In genomic region chr5:55597014-55597981, GRCh38 we compare ENCODE assay signal across 9 cellular contexts.
DNase-seq lines count a peak whose midpoint lies in the region; ATAC-seq, FAIRE-seq and TF ChIP-seq lines count a peak whose summit lies in the region.
"Had no signal": no experiment of that assay in that cellular context is flagged by ENCODE, and none has a peak within 500 bp of the region (broad histone marks: within the 10 kb centered on the region; RNA-seq: fewer than 3 reads in every experiment).

No MANE protein-coding gene starts in this region.

- H3K4me2 ChIP-seq in astrocyte (ENCODE audit: low read length) = peak overlapping the region; percentile 6
- H3K4me2 ChIP-seq: KMS-11 had no signal

- no peaks in the 10 kb centered on the region for H3K79me2 ChIP-seq in astrocyte (ENCODE audit: insufficient read depth, low read length)

- H3K36me3 ChIP-seq in astrocyte (ENCODE audit: insufficient read depth, low read length) (no peaks in the 10 kb centered on the region), suprapubic skin (no peaks in the 10 kb centered on the region)

- no peak for TF ChIP-seq EP300 in suprapubic skin (IDR thresholded peaks at IDR 0.05)

- H3K9ac ChIP-seq in astrocyte (ENCODE audit: low read length) = no peak overlapping the region
- H3K9ac ChIP-seq: KMS-11 had no signal

- H3K9me3 ChIP-seq in astrocyte (ENCODE audit: insufficient read depth, low read depth, low read length) (no peaks in the 10 kb centered on the region), suprapubic skin (no peaks in the 10 kb centered on the region)

- DNase-seq in HT-29 (ENCODE audit: low spot score) (peak; percentile 39), astrocyte (ENCODE audit: low read depth) (peak; percentile 72), islet precursor cell (peak; percentile 59), suprapubic skin (ENCODE audit: low spot score in 2 of 2) (peak in 1 of 2 donors; percentile 75), GM19239 (ENCODE audit: insufficient read length, low spot score) (no peak), NCI-H748 (lab: John Stamatoyannopoulos, UW; ENCODE audit: unreplicated experiment) (no peak)
- DNase-seq in effector memory CD8-positive, alpha-beta T cell = no peak

- ATAC-seq in effector memory CD8-positive, alpha-beta T cell (replicated peaks) = no peak
- no peak for ATAC-seq in GM21786 (IDR thresholded peaks at IDR 0.05; ENCODE audit: unreplicated experiment)

- TF ChIP-seq CTCF in astrocyte (IDR thresholded peaks at IDR 0.05; ENCODE audit: insufficient read depth, low read depth, low read length) (no peak), suprapubic skin (IDR thresholded peaks at IDR 0.05) (no peak)

- H3K27ac Mint-ChIP-seq in astrocyte (ENCODE audit: unreplicated experiment) = peak overlapping the region; percentile 35
- H3K27ac Mint-ChIP-seq in effector memory CD8-positive, alpha-beta T cell = no peak overlapping the region

- peak overlapping the region; percentile 52 for H2AFZ ChIP-seq in astrocyte (ENCODE audit: low read depth, low read length)

- H3K9me3 Mint-ChIP-seq in astrocyte (ENCODE audit: unreplicated experiment) = no peaks in the 10 kb centered on the region
- H3K9me3 Mint-ChIP-seq in effector memory CD8-positive, alpha-beta T cell = no peaks in the 10 kb centered on the region

- no peak overlapping the region for H3K4me3 Mint-ChIP-seq in astrocyte (ENCODE audit: unreplicated experiment)
- H3K4me3 Mint-ChIP-seq in effector memory CD8-positive, alpha-beta T cell = no peak overlapping the region

- FAIRE-seq in astrocyte (lab: Jason Lieb, UNC) (no peak), GM19239 (lab: Jason Lieb, UNC) (no peak)

- H3K4me3 ChIP-seq in astrocyte (ENCODE audit: insufficient read depth, low read depth, low read length) = no peak overlapping the region
- no peak overlapping the region for H3K4me3 ChIP-seq in suprapubic skin

- TF ChIP-seq POLR2A in suprapubic skin (IDR thresholded peaks at IDR 0.05) = no peak

- H3K36me3 Mint-ChIP-seq in astrocyte (ENCODE audit: low read depth, unreplicated experiment) = no peaks in the 10 kb centered on the region
- H3K36me3 Mint-ChIP-seq in effector memory CD8-positive, alpha-beta T cell (ENCODE audit: insufficient read depth) = no peaks in the 10 kb centered on the region

- H3K4me1 Mint-ChIP-seq in astrocyte (ENCODE audit: low read depth, unreplicated experiment) = peaks cover 45% of the 10 kb centered on the region
- peaks cover 3% of the 10 kb centered on the region in 2 donors for H3K4me1 Mint-ChIP-seq in effector memory CD8-positive, alpha-beta T cell (ENCODE audit: low read depth in 2 of 2)

- no peak overlapping the region for H3K27ac ChIP-seq in astrocyte (ENCODE audit: low read depth, low read length)
- H3K27ac ChIP-seq in suprapubic skin = peak overlapping the region; percentile 94
- H3K27ac ChIP-seq: KMS-11 had no signal

- no peaks in the 10 kb centered on the region for H4K20me1 ChIP-seq in astrocyte (ENCODE audit: insufficient read depth, low read length)

- no peaks in the 10 kb centered on the region for H3K27me3 Mint-ChIP-seq in astrocyte (ENCODE audit: low read depth, unreplicated experiment)
- peaks cover 19 to 39% of the 10 kb centered on the region in 2 donors for H3K27me3 Mint-ChIP-seq in effector memory CD8-positive, alpha-beta T cell

- WGBS in suprapubic skin = 28% methylated on average over 6 of the region's 7 CpGs

- H3K27me3 ChIP-seq in astrocyte (ENCODE audit: insufficient read depth, low read length) = no peaks in the 10 kb centered on the region
- no peaks in the 10 kb centered on the region for H3K27me3 ChIP-seq in suprapubic skin

- peaks cover 30% of the 10 kb centered on the region for H3K4me1 ChIP-seq in astrocyte (ENCODE audit: insufficient read depth, low read length)
- peaks cover 47% of the 10 kb centered on the region for H3K4me1 ChIP-seq in suprapubic skin

Comparison
In these comparisons a context has a peak if more than half of its experiments do, and no peak if none do; other contexts are left out.
1. DNase-seq: peak in HT-29 (single experiment), astrocyte (single experiment) and islet precursor cell (single experiment); none in GM19239 (single experiment), effector memory CD8-positive, alpha-beta T cell (0 of 3) and NCI-H748 (single experiment).